ENCODE assay signal across 1 cellular context in genomic region chr1:208185801-208186201, GRCh38.
TF ChIP-seq lines count a peak whose summit lies in the region.

No MANE protein-coding gene starts in this region.

TF ChIP-seq in K562, 482 proteins besides CTCF, POLR2A, EP300 and RAD21 (continued from another document):
- TF ChIP-seq ARID4B (CRISPR knock-in tag; IDR thresholded peaks at IDR 0.05): no peak
- TF ChIP-seq MAFK (IDR thresholded peaks at IDR 0.05; ENCODE audit: low read length): no peak
- no peak for TF ChIP-seq ZNF639 (CRISPR knock-in tag; conservative IDR thresholded peaks at IDR 0.05 in 1 of 2, IDR thresholded peaks at IDR 0.05 in 1 of 2)
- TF ChIP-seq ZNF584 (CRISPR knock-in tag; IDR thresholded peaks at IDR 0.05; ENCODE audit: low read depth): no peak
- no peak for TF ChIP-seq MEF2A (IDR thresholded peaks at IDR 0.05; ENCODE audit: control insufficient read depth, low read depth, low read length)
- TF ChIP-seq SUPT5H (IDR thresholded peaks at IDR 0.05): no peak
- TF ChIP-seq RREB1 (CRISPR knock-in tag; IDR thresholded peaks at IDR 0.05): no peak
- TF ChIP-seq KDM1A (IDR thresholded peaks at IDR 0.05): peak; percentile 73 to 90
- 0 out of 2 replicates have a peak, but pooled peaks have one; percentile 22 for TF ChIP-seq SOX6 (IDR thresholded peaks at IDR 0.05)
- no peak; the same call in 1 of the 2 replicates for TF ChIP-seq JUND (IDR thresholded peaks at IDR 0.05; ENCODE audit: borderline replicate concordance, low read depth, low read length)
- no peak for TF ChIP-seq JUND (tag; IDR thresholded peaks at IDR 0.05; ENCODE audit: borderline replicate concordance, low read depth, low read length)
- TF ChIP-seq RBM22 (IDR thresholded peaks at IDR 0.05; ENCODE audit: low read depth, low read length, poor library complexity, severe bottlenecking): no peak
- TF ChIP-seq ARID1B (IDR thresholded peaks at IDR 0.05): peak; percentile 75
- TF ChIP-seq TCF7 (IDR thresholded peaks at IDR 0.05; ENCODE audit: borderline replicate concordance): no peak
- no peak for TF ChIP-seq HNRNPUL1 (IDR thresholded peaks at IDR 0.05; ENCODE audit: low read length)
- TF ChIP-seq ZNF77 (CRISPR knock-in tag; IDR thresholded peaks at IDR 0.05): no peak
- no peak for TF ChIP-seq HNRNPH1 (optimal IDR thresholded peaks at IDR 0.05; ENCODE audit: low read depth, low read length)
- no peak for TF ChIP-seq YY1 (IDR thresholded peaks at IDR 0.05; ENCODE audit: borderline replicate concordance in 1 of 3, control insufficient read depth in 1 of 3, extremely low read depth in 1 of 3, insufficient read depth in 3 of 3, insufficient read length in 1 of 3, insufficient replicate concordance in 2 of 3, low read depth in 1 of 3, low read length in 2 of 3)
- no peak for TF ChIP-seq THRAP3 (IDR thresholded peaks at IDR 0.05; ENCODE audit: borderline replicate concordance)
- no peak for TF ChIP-seq CC2D1A (IDR thresholded peaks at IDR 0.05)
- peak; percentile 55 for TF ChIP-seq TCF3 (CRISPR knock-in tag; IDR thresholded peaks at IDR 0.05)
- TF ChIP-seq HNRNPLL (IDR thresholded peaks at IDR 0.05; ENCODE audit: low read depth, low read length, poor library complexity, severe bottlenecking): no peak
- TF ChIP-seq HNRNPK (IDR thresholded peaks at IDR 0.05; ENCODE audit: low read depth, low read length, poor library complexity, severe bottlenecking): no peak
- TF ChIP-seq HLTF (IDR thresholded peaks at IDR 0.05): no peak
- no peak for TF ChIP-seq USF2 (CRISPR knock-in tag; IDR thresholded peaks at IDR 0.05)
- TF ChIP-seq TAF15 (IDR thresholded peaks at IDR 0.05; ENCODE audit: low read depth, low read length): no peak
- TF ChIP-seq ZKSCAN1 (IDR thresholded peaks at IDR 0.05; ENCODE audit: low read depth, low read length): no peak
- TF ChIP-seq ZBTB2 (IDR thresholded peaks at IDR 0.05): no peak
- TF ChIP-seq NBN (IDR thresholded peaks at IDR 0.05; ENCODE audit: low read depth): no peak
- TF ChIP-seq IRF9 (tag; IDR thresholded peaks at IDR 0.05): no peak
- no peak for TF ChIP-seq KLF10 (CRISPR knock-in tag; IDR thresholded peaks at IDR 0.05)
- TF ChIP-seq CHD1 (IDR thresholded peaks at IDR 0.05; ENCODE audit: low read length): no peak
- TF ChIP-seq MBD1 (CRISPR knock-in tag; IDR thresholded peaks at IDR 0.05): no peak
TF ChIP-seq in K562: peak in this region for 17.
